18 cellular contexts compared by ENCODE assay signal in the genomic region with DNA sequence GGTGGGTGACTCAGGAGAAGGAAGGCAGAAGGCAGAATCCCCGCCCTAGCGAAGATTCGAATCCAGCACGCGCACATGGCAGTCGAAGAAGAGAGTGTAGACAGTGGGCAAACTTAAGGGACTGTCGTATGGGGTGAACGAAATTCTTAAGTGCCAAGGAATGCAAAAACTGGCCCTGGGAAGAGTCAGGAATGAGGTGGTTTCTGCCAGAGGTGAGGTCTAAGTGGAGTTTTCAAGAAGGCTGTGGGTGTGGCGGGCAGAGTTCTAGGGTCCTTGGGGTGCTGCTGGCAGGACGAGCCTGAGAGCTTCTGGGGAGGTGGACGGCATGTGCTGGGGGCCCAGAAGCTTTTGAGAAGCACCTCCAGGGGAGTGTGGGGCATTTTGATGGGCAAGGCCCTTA.
"Had no signal": no experiment of that assay in that cellular context is flagged by ENCODE, and none has a peak within 500 bp of the region (broad histone marks: within the 10 kb centered on the region; RNA-seq: fewer than 3 reads in every experiment).

No MANE protein-coding gene starts in this region.

- H3K9me3 ChIP-seq: colonic mucosa, esophagus squamous epithelium, gastroesophageal sphincter, mucosa of descending colon, ovary, tibial artery had no signal

- H3K9me3 Mint-ChIP-seq: immature natural killer cell; naive thymus-derived CD8-positive, alpha-beta T cell; stimulated activated memory B cell treated with anti-CD40 and anti-IgM and Interleukin-4, amounts not matched to agents 10 μg/mL and 1 μg/mL and 100 μg/mL, for 72 hours; stimulated activated naive CD8-positive, alpha-beta T cell treated with anti-CD3 and anti-CD28 coated beads, Interleukin-15, Interleukin-2, amounts not matched to agents 100 ng/mL and 50 ng/mL, for 24 hours had no signal

- ATAC-seq: gastroesophageal sphincter; left cardiac atrium; left ventricle myocardium superior; mucosa of descending colon; naive thymus-derived CD8-positive, alpha-beta T cell; stimulated activated memory B cell treated with anti-CD40 and anti-IgM and Interleukin-4, amounts not matched to agents 10 μg/mL and 1 μg/mL and 100 μg/mL, for 72 hours had no signal

- H3K27ac Mint-ChIP-seq: immature natural killer cell; naive thymus-derived CD8-positive, alpha-beta T cell; stimulated activated memory B cell treated with anti-CD40 and anti-IgM and Interleukin-4, amounts not matched to agents 10 μg/mL and 1 μg/mL and 100 μg/mL, for 72 hours; stimulated activated naive CD8-positive, alpha-beta T cell treated with anti-CD3 and anti-CD28 coated beads, Interleukin-15, Interleukin-2, amounts not matched to agents 100 ng/mL and 50 ng/mL, for 24 hours had no signal

- DNase-seq: cerebellar nuclear complex; colonic mucosa; dermis blood vessel endothelial cell; esophagus squamous epithelium; foreskin fibroblast; glutamatergic neuron; immature natural killer cell; left cardiac atrium; left ventricle myocardium superior; mesendoderm; mucosa of descending colon; naive thymus-derived CD8-positive, alpha-beta T cell; ovary; stimulated activated CD4-positive, alpha-beta T cell treated with anti-CD3 and anti-CD28 coated beads, Interleukin-4, amount 100 ng/mL, for 1 hour; tibial artery had no signal

- H3K4me1 ChIP-seq: colonic mucosa, esophagus squamous epithelium, gastroesophageal sphincter, tibial artery had no signal

- H3K36me3 Mint-ChIP-seq: immature natural killer cell; naive thymus-derived CD8-positive, alpha-beta T cell; stimulated activated memory B cell treated with anti-CD40 and anti-IgM and Interleukin-4, amounts not matched to agents 10 μg/mL and 1 μg/mL and 100 μg/mL, for 72 hours had no signal

- H3K4me3 Mint-ChIP-seq: immature natural killer cell; naive thymus-derived CD8-positive, alpha-beta T cell; stimulated activated memory B cell treated with anti-CD40 and anti-IgM and Interleukin-4, amounts not matched to agents 10 μg/mL and 1 μg/mL and 100 μg/mL, for 72 hours; stimulated activated naive CD8-positive, alpha-beta T cell treated with anti-CD3 and anti-CD28 coated beads, Interleukin-15, Interleukin-2, amounts not matched to agents 100 ng/mL and 50 ng/mL, for 24 hours had no signal

- H3K4me3 ChIP-seq: colonic mucosa, esophagus squamous epithelium, gastroesophageal sphincter, mucosa of descending colon, ovary, tibial artery had no signal

- H3K27me3 ChIP-seq: colonic mucosa, esophagus squamous epithelium, gastroesophageal sphincter, ovary, tibial artery had no signal

- H3K36me3 ChIP-seq: colonic mucosa, esophagus squamous epithelium, gastroesophageal sphincter, ovary, tibial artery had no signal

- H3K4me1 Mint-ChIP-seq: immature natural killer cell; stimulated activated memory B cell treated with anti-CD40 and anti-IgM and Interleukin-4, amounts not matched to agents 10 μg/mL and 1 μg/mL and 100 μg/mL, for 72 hours had no signal

- H3K27ac ChIP-seq: colonic mucosa, esophagus squamous epithelium, gastroesophageal sphincter, ovary, tibial artery had no signal
